1 cellular context compared by ENCODE assay signal in genomic region chrX:15738686-15739016, GRCh38.
A peak's percentile ranks its signal among the peaks of the same experiment; 100 is the strongest.
TF ChIP-seq lines count a peak whose summit lies in the region.

No MANE protein-coding gene starts in this region.

TF ChIP-seq in HEK293, 187 proteins besides CTCF, POLR2A, EP300 and RAD21 (continued from another document):
- TF ChIP-seq PRDM10 (tag by site-specific recombination; IDR thresholded peaks at IDR 0.05) (peak; percentile 80; the same call in 1 of the 2 replicates), ZFP69B (tag by site-specific recombination; IDR thresholded peaks at IDR 0.05) (no peak), ZNF169 (tag by site-specific recombination; IDR thresholded peaks at IDR 0.05) (no peak), ZBTB6 (tag by site-specific recombination; IDR thresholded peaks at IDR 0.05) (no peak), ZNF175 (tag by site-specific recombination; IDR thresholded peaks at IDR 0.05) (no peak), ZNF19 (tag by site-specific recombination; IDR thresholded peaks at IDR 0.05; ENCODE audit: low read depth) (no peak), ZNF433 (tag by site-specific recombination; IDR thresholded peaks at IDR 0.05; ENCODE audit: low read depth) (no peak), ZNF677 (tag by site-specific recombination; IDR thresholded peaks at IDR 0.05) (no peak), ZNF561 (tag by site-specific recombination; IDR thresholded peaks at IDR 0.05; ENCODE audit: borderline replicate concordance) (no peak), ZNF16 (tag by site-specific recombination; IDR thresholded peaks at IDR 0.05; ENCODE audit: low read depth) (no peak), RBAK (tag by site-specific recombination; IDR thresholded peaks at IDR 0.05) (no peak), BCL6B (tag by site-specific recombination; IDR thresholded peaks at IDR 0.05) (no peak), ZNF747 (tag by site-specific recombination; IDR thresholded peaks at IDR 0.05) (no peak), ZSCAN16 (tag by site-specific recombination; IDR thresholded peaks at IDR 0.05) (no peak), ZNF660 (tag by site-specific recombination; IDR thresholded peaks at IDR 0.05) (no peak), ZNF132 (tag by site-specific recombination; IDR thresholded peaks at IDR 0.05; ENCODE audit: borderline replicate concordance) (no peak)
TF ChIP-seq in HEK293: peak in this region for 4.
